27 cellular contexts compared by ENCODE assay signal in the genomic region with DNA sequence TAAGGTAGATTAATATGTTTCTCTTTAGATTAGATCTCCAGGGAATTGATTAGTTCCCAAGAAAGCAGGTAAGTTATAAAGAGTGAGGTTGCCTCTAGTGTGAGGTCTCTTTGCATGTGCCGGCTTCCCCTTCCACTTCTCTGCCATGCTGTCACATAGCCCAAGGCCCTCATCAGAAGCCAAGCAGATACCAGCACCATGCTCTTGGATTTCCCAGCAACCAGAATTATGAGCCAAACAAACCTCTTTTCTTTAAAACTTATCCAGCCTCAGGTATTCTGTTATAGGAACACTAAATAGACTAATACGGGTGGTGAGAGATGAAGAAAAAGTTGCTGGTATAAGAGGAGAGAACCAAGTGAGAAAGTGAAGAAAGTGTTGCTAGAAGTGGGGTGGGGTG.
"Had no signal": no experiment of that assay in that cellular context is flagged by ENCODE, and none has a peak within 500 bp of the region (broad histone marks: within the 10 kb centered on the region; RNA-seq: fewer than 3 reads in every experiment).

No MANE protein-coding gene starts in this region.

- H3K36me3 ChIP-seq: colonic mucosa, esophagus muscularis mucosa, gastrocnemius medialis had no signal

- H2AFZ ChIP-seq: hepatocyte had no signal

- H3K4me2 ChIP-seq: hepatocyte had no signal

- ATAC-seq: effector memory CD8-positive, alpha-beta T cell; esophagus mucosa; foreskin keratinocyte; gastrocnemius medialis; gastroesophageal sphincter; heart left ventricle; heart right ventricle had no signal

- H3K9me3 ChIP-seq: colonic mucosa, esophagus muscularis mucosa, gastroesophageal sphincter had no signal

- FAIRE-seq: colon, endometrium, frontal cortex had no signal

- H3K27ac ChIP-seq: colonic mucosa, coronary artery, dorsolateral prefrontal cortex, epithelial cell of prostate, esophagus muscularis mucosa, esophagus squamous epithelium, foreskin keratinocyte, gastrocnemius medialis, gastroesophageal sphincter, heart left ventricle, heart right ventricle, hepatocyte had no signal

- H3K4me3 ChIP-seq: colonic mucosa, coronary artery, dorsolateral prefrontal cortex, esophagus muscularis mucosa, esophagus squamous epithelium, gastrocnemius medialis, gastroesophageal sphincter, heart left ventricle, heart right ventricle, hepatocyte had no signal

- H3K4me1 ChIP-seq: colonic mucosa, esophagus squamous epithelium had no signal

- H3K27me3 Mint-ChIP-seq: dendritic cell treated with granulocyte-macrophage colony-stimulating factor and Interleukin-4, amounts not matched to agents 40 ng/mL and 50 ng/mL, for 4 days; effector memory CD8-positive, alpha-beta T cell had no signal

- H3K4me3 Mint-ChIP-seq: dendritic cell treated with granulocyte-macrophage colony-stimulating factor and Interleukin-4, amounts not matched to agents 40 ng/mL and 50 ng/mL, for 4 days; effector memory CD8-positive, alpha-beta T cell had no signal

- H3K27ac Mint-ChIP-seq: dendritic cell treated with granulocyte-macrophage colony-stimulating factor and Interleukin-4, amounts not matched to agents 40 ng/mL and 50 ng/mL, for 4 days; effector memory CD8-positive, alpha-beta T cell had no signal

- DNase-seq: colonic mucosa; cortex of kidney; dorsolateral prefrontal cortex; effector CD4-positive, alpha-beta T cell; effector CD8-positive, alpha-beta T cell; effector memory CD4-positive, alpha-beta T cell; effector memory CD8-positive, alpha-beta T cell; erythroblast; esophagus squamous epithelium; foreskin fibroblast; foreskin keratinocyte; foreskin melanocyte; gastrocnemius medialis; glutamatergic neuron; head of caudate nucleus; heart left ventricle; heart right ventricle had no signal

- H3K27me3 ChIP-seq: colonic mucosa, dorsolateral prefrontal cortex, esophagus muscularis mucosa, esophagus squamous epithelium, foreskin keratinocyte, gastrocnemius medialis, gastroesophageal sphincter, heart left ventricle, heart right ventricle, hepatocyte had no signal
